Comparison of ENCODE assay signal across 18 cellular contexts in genomic region chr12:18246057-18246456, GRCh38. TPM values are rescaled to one million over a fixed set of nuclear protein-coding genes. Genes with fewer than 3 reads are reported as not detected.
DNase-seq lines count a peak whose midpoint lies in the region; ATAC-seq and TF ChIP-seq lines count a peak whose summit lies in the region.
"Had no signal": no experiment of that assay in that cellular context is flagged by ENCODE, and none has a peak within 500 bp of the region (broad histone marks: within the 10 kb centered on the region; RNA-seq: fewer than 3 reads in every experiment).

No MANE protein-coding gene starts in this region.

- H3K4me3 Mint-ChIP-seq in Caco-2 (ENCODE audit: unreplicated experiment): no peak overlapping the region
- H3K4me3 Mint-ChIP-seq in neural progenitor cell: no peak overlapping the region
- H3K4me3 Mint-ChIP-seq: CD4-positive, alpha-beta T cell; natural killer cell treated with Interleukin-12 subunit alpha and Interleukin-12 subunit beta and Interleukin-15 and Interleukin-18, amount 100 ng/mL, for 72 hours had no signal

- intact Hi-C loops in Caco-2 (cut with micrococcal nuclease; ENCODE audit: unreplicated experiment): no loop called here

- H2AFZ ChIP-seq in MM.1S (ENCODE audit: low read length): no peak overlapping the region
- H2AFZ ChIP-seq in neural progenitor cell (replicated peaks): peak overlapping the region; percentile 57

- TF ChIP-seq POLR2A in gastroesophageal sphincter (IDR thresholded peaks at IDR 0.05): no peak

- CTCF ChIA-PET in Caco-2 (lab: Charles Lee): interaction anchor here (0.8 kb wide), 1 partner anchor 74 kb away, joined by 4 read pairs; no protein-coding TSS in a partner anchor

- no peak for TF ChIP-seq EP300 in gastroesophageal sphincter (IDR thresholded peaks at IDR 0.05)

- H3K36me3 ChIP-seq in Caco-2 (ENCODE audit: control insufficient read depth, insufficient read depth, low read length) (no peaks in the 10 kb centered on the region), MM.1S (replicated peaks; ENCODE audit: insufficient read depth, low read length) (no peaks in the 10 kb centered on the region), neural progenitor cell (no peaks in the 10 kb centered on the region), gastroesophageal sphincter (no peaks in the 10 kb centered on the region)
- H3K36me3 ChIP-seq: ascending aorta had no signal

- H3K4me2 ChIP-seq in MM.1S (ENCODE audit: low read depth, low read length): no peak overlapping the region
- no peak overlapping the region for H3K4me2 ChIP-seq in neural progenitor cell

- POLR2A ChIA-PET in Caco-2 (lab: Charles Lee): no interaction called here

- H3K36me3 Mint-ChIP-seq in Caco-2 (ENCODE audit: insufficient read depth, unreplicated experiment) (no peaks in the 10 kb centered on the region), neural progenitor cell (no peaks in the 10 kb centered on the region)
- H3K36me3 Mint-ChIP-seq: natural killer cell treated with Interleukin-12 subunit alpha and Interleukin-12 subunit beta and Interleukin-15 and Interleukin-18, amount 100 ng/mL, for 72 hours had no signal

- no peak overlapping the region for H3K9ac ChIP-seq in MM.1S (ENCODE audit: low read length)
- no peak overlapping the region for H3K9ac ChIP-seq in neural progenitor cell

- H3K27me3 ChIP-seq in Caco-2 (replicated peaks; ENCODE audit: control insufficient read depth, insufficient read depth, low read length) (no peaks in the 10 kb centered on the region), MM.1S (replicated peaks; ENCODE audit: insufficient read depth, low read length) (no peaks in the 10 kb centered on the region), neural progenitor cell (no peaks in the 10 kb centered on the region), gastroesophageal sphincter (no peaks in the 10 kb centered on the region)
- H3K27me3 ChIP-seq: ascending aorta had no signal

- no peaks in the 10 kb centered on the region for H3F3A ChIP-seq in MM.1S (ENCODE audit: insufficient read depth, low read length)
- no peaks in the 10 kb centered on the region for H3F3A ChIP-seq in neural progenitor cell (ENCODE audit: low read depth)

- TF ChIP-seq CTCF in Caco-2 (IDR thresholded peaks at IDR 0.05; ENCODE audit: insufficient read depth in 1 of 2, low read depth in 1 of 2, low read length in 1 of 2, severe bottlenecking in 1 of 2, unreplicated experiment in 1 of 2) (peak; percentile 19 to 28), MM.1S (IDR thresholded peaks at IDR 0.05; ENCODE audit: low read length) (peak; percentile 12; the same call in 1 of the 2 replicates), epithelial cell of esophagus (IDR thresholded peaks at IDR 0.05; ENCODE audit: insufficient read depth, low read depth, low read length, missing control alignments) (peak; percentile 30), neural progenitor cell (IDR thresholded peaks at IDR 0.05) (peak; percentile 38), gastroesophageal sphincter (IDR thresholded peaks at IDR 0.05) (no peak)

- H3K27ac ChIP-seq in MM.1S (ENCODE audit: low read length) (no peak overlapping the region), neural progenitor cell (no peak overlapping the region), gastroesophageal sphincter (no peak overlapping the region)
- H3K27ac ChIP-seq: ascending aorta had no signal

- H3K27me3 Mint-ChIP-seq in Caco-2 (ENCODE audit: insufficient read depth, unreplicated experiment): peaks cover 3% of the 10 kb centered on the region
- no peaks in the 10 kb centered on the region for H3K27me3 Mint-ChIP-seq in neural progenitor cell (ENCODE audit: insufficient read depth, low read depth)
- H3K27me3 Mint-ChIP-seq: CD4-positive, alpha-beta T cell; natural killer cell treated with Interleukin-12 subunit alpha and Interleukin-12 subunit beta and Interleukin-15 and Interleukin-18, amount 100 ng/mL, for 72 hours had no signal

- H3K9me2 ChIP-seq in MM.1S (replicated peaks; ENCODE audit: insufficient read depth, low read length): no peaks in the 10 kb centered on the region

- H4K20me1 ChIP-seq in MM.1S (ENCODE audit: insufficient read depth, low read length) (no peaks in the 10 kb centered on the region), neural progenitor cell (ENCODE audit: low read depth) (no peaks in the 10 kb centered on the region)

- H3K9me3 ChIP-seq in Caco-2: no peaks in the 10 kb centered on the region
- H3K9me3 ChIP-seq in MM.1S (replicated peaks; ENCODE audit: insufficient read depth, low read length): no peaks in the 10 kb centered on the region
- no peaks in the 10 kb centered on the region for H3K9me3 ChIP-seq in neural progenitor cell (ENCODE audit: low read depth)
- H3K9me3 ChIP-seq in gastroesophageal sphincter: no peaks in the 10 kb centered on the region
- H3K9me3 ChIP-seq: ascending aorta had no signal

- H3K4me1 Mint-ChIP-seq in Caco-2 (ENCODE audit: low read depth, unreplicated experiment): peaks cover 8% of the 10 kb centered on the region
- no peaks in the 10 kb centered on the region for H3K4me1 Mint-ChIP-seq in neural progenitor cell

- ATAC-seq in gastroesophageal sphincter (no peak), HG03280 (IDR thresholded peaks at IDR 0.05; ENCODE audit: unreplicated experiment) (no peak)
- ATAC-seq: GM12878; natural killer cell treated with Interleukin-12 subunit alpha and Interleukin-12 subunit beta and Interleukin-15 and Interleukin-18, amount 100 ng/mL, for 72 hours had no signal

- 80 to 100% methylated on average over 1 of the region's 1 CpG for WGBS in gastroesophageal sphincter (ENCODE audit: low coverage in 1 of 2), 2 donors

- BruUV-seq in Caco-2 (replicated peaks; lab: Mats Ljungman, UMichigan): no TSS peak

- H3K4me1 ChIP-seq in Caco-2 (peaks cover 17% of the 10 kb centered on the region), MM.1S (ENCODE audit: low read length) (peaks cover 7% of the 10 kb centered on the region; the same call in 1 of the 2 replicates), neural progenitor cell (no peaks in the 10 kb centered on the region), gastroesophageal sphincter (no peaks in the 10 kb centered on the region)
- H3K4me1 ChIP-seq: ascending aorta had no signal

- no peaks in the 10 kb centered on the region for H3K9me3 Mint-ChIP-seq in Caco-2 (ENCODE audit: unreplicated experiment)
- H3K9me3 Mint-ChIP-seq in neural progenitor cell: no peaks in the 10 kb centered on the region
- H3K9me3 Mint-ChIP-seq: CD4-positive, alpha-beta T cell; natural killer cell treated with Interleukin-12 subunit alpha and Interleukin-12 subunit beta and Interleukin-15 and Interleukin-18, amount 100 ng/mL, for 72 hours had no signal

- H3K27ac Mint-ChIP-seq in Caco-2 (ENCODE audit: unreplicated experiment): no peak overlapping the region
- no peak overlapping the region for H3K27ac Mint-ChIP-seq in neural progenitor cell
- H3K27ac Mint-ChIP-seq: CD4-positive, alpha-beta T cell; natural killer cell treated with Interleukin-12 subunit alpha and Interleukin-12 subunit beta and Interleukin-15 and Interleukin-18, amount 100 ng/mL, for 72 hours had no signal

- H3K4me3 ChIP-seq in Caco-2 (ENCODE audit: low read depth, low read length): no peak overlapping the region
- no peak overlapping the region for H3K4me3 ChIP-seq in MM.1S (ENCODE audit: low read length)
- H3K4me3 ChIP-seq in epithelial cell of esophagus (ENCODE audit: low read length): no peak overlapping the region
- no peak overlapping the region for H3K4me3 ChIP-seq in neural progenitor cell
- no peak overlapping the region for H3K4me3 ChIP-seq in gastroesophageal sphincter
- H3K4me3 ChIP-seq: ascending aorta, GM12878, lung had no signal

- H3K79me2 ChIP-seq in MM.1S (ENCODE audit: low read length) (no peaks in the 10 kb centered on the region), neural progenitor cell (ENCODE audit: low read depth) (no peaks in the 10 kb centered on the region)

- no peak for DNase-seq in Caco-2
- DNase-seq in MM.1S: no peak
- DNase-seq in epithelial cell of esophagus (ENCODE audit: low read depth): no peak
- no peak for DNase-seq in neural progenitor cell (ENCODE audit: low spot score)
- DNase-seq in NCI-H2196 treated with DMSO at 0.1 percent for 48 hours (lab: John Stamatoyannopoulos, UW; ENCODE audit: unreplicated experiment): no peak
- DNase-seq: activated effector memory CD4-positive, alpha-beta T cell treated with Interleukin-2 at 50 U/mL for 16 hours; CD4-positive, alpha-beta T cell; NCI-H2029; NCI-H526; retina had no signal

RNA-seq across cellular contexts. Expression of gene PIK3C2G, which starts 15.3 kb away (rescaled TPM):
- total RNA-seq in Caco-2 (2022): not detected in 2 replicates
- not detected in 2 replicates for total RNA-seq in neural progenitor cell (ENCODE audit: low replicate concordance)
- under 1 TPM in 3 of 4 donors, not detected in 1; 0.40 to 0.79 (median 0.69) TPM for total RNA-seq in gastroesophageal sphincter
- total RNA-seq: ascending aorta; CD4-positive, alpha-beta T cell; G401; GM12878; natural killer cell treated with Interleukin-12 subunit alpha and Interleukin-12 subunit beta and Interleukin-15 and Interleukin-18, amount 100 ng/mL, for 72 hours; T-helper 1 cell treated with Interleukin-12 subunit alpha and Interleukin-12 subunit beta and Interleukin-4 antibody, amounts not matched to agents 30 ng/mL and 1 ng/mL, for 36 hours had no signal

Comparison
In these comparisons a context has a peak if more than half of its experiments do, and no peak if none do; other contexts are left out.
1. CTCF ChIP-seq: peak in Caco-2 (2 of 2), MM.1S (single experiment), epithelial cell of esophagus (single experiment) and neural progenitor cell (single experiment); none in gastroesophageal sphincter (0 of 4).